ENCODE assay signal across 10 cellular contexts in genomic region chr2:144630459-144631215, GRCh38.
DNase-seq lines count a peak whose midpoint lies in the region; ATAC-seq and FAIRE-seq lines count a peak whose summit lies in the region.
"Had no signal": no experiment of that assay in that cellular context is flagged by ENCODE, and none has a peak within 500 bp of the region (broad histone marks: within the 10 kb centered on the region; RNA-seq: fewer than 3 reads in every experiment).

No MANE protein-coding gene starts in this region.

- no peak for FAIRE-seq in small intestine (lab: Jason Lieb, UNC)

- no peak overlapping the region for H3K27ac ChIP-seq in substantia nigra (ENCODE audit: low read depth, low read length, poor library complexity, severe bottlenecking)
- no peak overlapping the region for H3K27ac ChIP-seq in small intestine (ENCODE audit: low read depth in 1 of 2, low read length in 1 of 2)

- H3K4me3 ChIP-seq in small intestine (ENCODE audit: low read depth in 1 of 2, low read length in 2 of 2), result no peak overlapping the region

- WGBS in small intestine, 3 donors, result 71 to 75% (median 72%) methylated on average over 2 of the region's 2 CpGs

- H3K27me3 ChIP-seq in small intestine (ENCODE audit: control insufficient read depth in 2 of 2, insufficient read depth in 2 of 2, low read length in 2 of 2), result no peaks in the 10 kb centered on the region

- H3K4me1 ChIP-seq in small intestine (ENCODE audit: control insufficient read depth in 2 of 2, insufficient read depth in 1 of 2, low read depth in 1 of 2, low read length in 1 of 2), result no peaks in the 10 kb centered on the region

- H3K9me3 ChIP-seq in small intestine (ENCODE audit: control insufficient read depth, low read depth), result no peaks in the 10 kb centered on the region

- DNase-seq in dermis blood vessel endothelial cell (peak; percentile 53), RKO (ENCODE audit: low spot score) (no peak), DMS79 treated with DMSO at 0.1 percent for 48 hours (lab: John Stamatoyannopoulos, UW) (no peak), substantia nigra (lab: John Stamatoyannopoulos, UW) (no peak), small intestine (no peak)
- DNase-seq: activated CD8-positive, alpha-beta memory T cell treated with anti-CD3 and anti-CD28 coated beads, Interleukin-2, amount 50 U/mL, for 4 hours had no signal

- H3K36me3 ChIP-seq in small intestine (ENCODE audit: control insufficient read depth in 2 of 2, insufficient read depth in 2 of 2, low read length in 2 of 2), result no peaks in the 10 kb centered on the region

- ATAC-seq in GM18498 (IDR thresholded peaks at IDR 0.05; ENCODE audit: unreplicated experiment) (peak; percentile 98), GM19468 (IDR thresholded peaks at IDR 0.05; ENCODE audit: extremely low read depth, unreplicated experiment) (peak; percentile 81), HG03103 (IDR thresholded peaks at IDR 0.05; ENCODE audit: low read depth, unreplicated experiment) (peak; percentile 90)
- ATAC-seq: left lobe of liver had no signal
